In genomic region chr7:156903232-156903909, GRCh38 we compare ENCODE assay signal across 1 cellular context.
TF ChIP-seq lines count a peak whose summit lies in the region.

No MANE protein-coding gene starts in this region.

TF ChIP-seq in GM12878, 131 proteins besides CTCF, POLR2A, EP300 and RAD21:
- no peak for TF ChIP-seq EED (IDR thresholded peaks at IDR 0.05; ENCODE audit: low read depth)
- no peak for TF ChIP-seq JUNB (IDR thresholded peaks at IDR 0.05)
- TF ChIP-seq NFYA (IDR thresholded peaks at IDR 0.05; ENCODE audit: borderline replicate concordance, low read depth, low read length) = no peak
